1 cellular context compared by ENCODE assay signal in the genomic region with DNA sequence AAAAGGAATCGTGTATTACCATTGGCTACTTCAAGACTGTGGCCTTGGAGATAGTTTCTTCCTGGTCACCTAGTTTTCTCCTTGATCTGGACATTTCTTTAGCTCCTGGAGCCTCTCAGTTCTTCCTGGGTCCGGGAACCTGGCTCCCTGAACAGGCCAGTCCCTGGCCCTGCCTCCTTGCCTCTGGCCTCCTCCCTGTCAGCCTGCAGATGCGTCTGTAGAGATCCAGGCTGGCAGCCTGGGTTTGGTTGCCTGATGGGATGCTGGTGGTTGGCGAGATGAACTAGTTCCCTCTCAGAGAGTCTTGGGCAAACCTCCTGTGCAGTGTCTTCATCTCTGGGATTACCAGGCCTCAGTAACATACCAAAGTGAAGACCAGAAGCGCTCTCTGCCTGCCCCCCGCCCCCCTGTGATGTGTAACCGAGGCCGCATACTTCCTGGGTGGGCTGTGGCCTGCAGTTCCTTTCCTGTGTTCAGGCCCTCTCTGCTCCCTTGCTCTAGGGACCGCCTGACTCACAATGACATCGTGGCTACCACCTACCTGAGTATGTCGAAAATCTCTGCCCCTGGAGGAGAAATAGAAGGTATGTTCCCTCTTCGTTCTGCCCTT.
TF ChIP-seq lines count a peak whose summit lies in the region.

No MANE protein-coding gene starts in this region.

TF ChIP-seq in IMR-90, 13 proteins besides CTCF, POLR2A, EP300 and RAD21 (continued from another document):
- TF ChIP-seq RFX5 (IDR thresholded peaks at IDR 0.05; ENCODE audit: low read depth, low read length): no peak
- no peak for TF ChIP-seq MXI1 (IDR thresholded peaks at IDR 0.05; ENCODE audit: borderline replicate concordance, low read depth, low read length)
- TF ChIP-seq, protein P1, sequence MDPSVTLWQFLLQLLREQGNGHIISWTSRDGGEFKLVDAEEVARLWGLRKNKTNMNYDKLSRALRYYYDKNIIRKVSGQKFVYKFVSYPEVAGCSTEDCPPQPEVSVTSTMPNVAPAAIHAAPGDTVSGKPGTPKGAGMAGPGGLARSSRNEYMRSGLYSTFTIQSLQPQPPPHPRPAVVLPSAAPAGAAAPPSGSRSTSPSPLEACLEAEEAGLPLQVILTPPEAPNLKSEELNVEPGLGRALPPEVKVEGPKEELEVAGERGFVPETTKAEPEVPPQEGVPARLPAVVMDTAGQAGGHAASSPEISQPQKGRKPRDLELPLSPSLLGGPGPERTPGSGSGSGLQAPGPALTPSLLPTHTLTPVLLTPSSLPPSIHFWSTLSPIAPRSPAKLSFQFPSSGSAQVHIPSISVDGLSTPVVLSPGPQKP (IDR thresholded peaks at IDR 0.05; ENCODE audit: borderline replicate concordance, low read depth, low read length): no peak
- no peak for TF ChIP-seq MAZ (IDR thresholded peaks at IDR 0.05; ENCODE audit: borderline replicate concordance, low read depth, low read length)
- no peak for TF ChIP-seq FOS (IDR thresholded peaks at IDR 0.05; ENCODE audit: low read depth, low read length)
- no peak for TF ChIP-seq SMC3 (IDR thresholded peaks at IDR 0.05; ENCODE audit: low read depth, low read length)
- no peak for TF ChIP-seq MAFK (IDR thresholded peaks at IDR 0.05; ENCODE audit: low read depth, low read length)
- no peak for TF ChIP-seq RCOR1 (IDR thresholded peaks at IDR 0.05; ENCODE audit: insufficient replicate concordance, low read length)
- no peak for TF ChIP-seq CEBPB (IDR thresholded peaks at IDR 0.05; ENCODE audit: low read depth, low read length)
- TF ChIP-seq NFE2L2 (IDR thresholded peaks at IDR 0.05; ENCODE audit: low read depth, low read length): no peak
